Comparison of ENCODE assay signal across 14 cellular contexts in the genomic region with DNA sequence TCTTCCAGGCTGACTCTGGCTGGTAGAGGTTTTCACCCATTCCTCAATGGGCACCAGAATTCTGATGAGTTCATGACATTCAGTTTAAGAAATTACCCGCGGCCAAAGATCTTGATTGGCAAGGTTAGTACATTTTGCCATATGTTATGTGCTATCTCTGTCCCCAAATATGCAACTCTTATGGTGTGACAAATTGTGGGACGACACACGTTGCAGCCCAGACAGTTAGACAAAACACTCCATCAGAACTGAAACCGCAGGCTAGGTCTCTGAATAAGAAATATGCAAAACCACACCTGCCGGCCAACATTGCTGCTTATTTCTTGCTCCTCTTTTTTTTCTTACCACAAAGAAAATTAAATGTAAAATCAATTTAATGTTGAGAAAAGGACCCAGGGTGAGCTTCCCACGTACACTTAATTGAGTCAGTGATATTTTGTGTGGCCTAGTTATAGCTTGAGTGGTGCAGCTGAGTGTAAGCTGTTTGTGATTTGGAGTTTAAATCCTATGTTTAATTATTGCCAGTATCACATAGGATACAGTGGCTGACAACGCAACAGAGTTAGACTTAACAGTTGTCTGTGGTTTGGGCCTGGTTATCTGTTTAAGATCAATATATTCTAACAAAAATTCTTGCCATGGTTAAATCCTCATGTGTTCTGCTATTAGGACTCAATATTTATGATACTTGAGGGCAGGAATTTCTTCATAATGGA. TPM values are rescaled to one million over a fixed set of nuclear protein-coding genes. Genes with fewer than 3 reads are reported as not detected.
DNase-seq lines count a peak whose midpoint lies in the region; ATAC-seq, FAIRE-seq and TF ChIP-seq lines count a peak whose summit lies in the region.
"Had no signal": no experiment of that assay in that cellular context is flagged by ENCODE, and none has a peak within 500 bp of the region (broad histone marks: within the 10 kb centered on the region; RNA-seq: fewer than 3 reads in every experiment).

No MANE protein-coding gene starts in this region.

- no peaks in the 10 kb centered on the region for H3K9me3 ChIP-seq in GM12878 (replicated peaks; ENCODE audit: control insufficient read depth, insufficient read depth, low read length)
- H3K9me3 ChIP-seq in ovary = no peaks in the 10 kb centered on the region
- H3K9me3 ChIP-seq in WERI-Rb-1 (ENCODE audit: severe bottlenecking) = no peaks in the 10 kb centered on the region

- no peaks in the 10 kb centered on the region for H3K9me2 ChIP-seq in GM23338 (ENCODE audit: insufficient read depth)

- peaks cover 4% of the 10 kb centered on the region for H3K27me3 Mint-ChIP-seq in GM23338 (ENCODE audit: insufficient read depth, low read depth, poor library complexity)
- H3K27me3 Mint-ChIP-seq: stimulated activated naive CD8-positive, alpha-beta T cell treated with anti-CD3 and anti-CD28 coated beads, Interleukin-15, Interleukin-2, amounts not matched to agents 100 ng/mL and 50 ng/mL, for 24 hours had no signal

- no peaks in the 10 kb centered on the region for H3K36me3 Mint-ChIP-seq in GM23338 (ENCODE audit: low read depth)
- H3K36me3 Mint-ChIP-seq: brain; CD8-positive, alpha-beta memory T cell had no signal

- peaks cover 2% of the 10 kb centered on the region; the same call in 1 of the 3 replicates for H3K9me3 Mint-ChIP-seq in GM23338
- H3K9me3 Mint-ChIP-seq: stimulated activated naive CD8-positive, alpha-beta T cell treated with anti-CD3 and anti-CD28 coated beads, Interleukin-15, Interleukin-2, amounts not matched to agents 100 ng/mL and 50 ng/mL, for 24 hours had no signal

- H4K20me1 ChIP-seq in GM23338 (replicated peaks; ENCODE audit: insufficient read depth) = no peaks in the 10 kb centered on the region
- H4K20me1 ChIP-seq in GM12878 (ENCODE audit: control insufficient read depth, insufficient read depth) = no peaks in the 10 kb centered on the region

- WGBS in GM12878 (ENCODE audit: insufficient coverage, insufficient replicate concordance, low lambda C conversion rate, missing lambda C conversion rate) = 7% methylated on average over 8 of the region's 8 CpGs
- WGBS in ovary, 3 donors = 79 to 91% (median 86%) methylated on average over 8 of the region's 8 CpGs

- intact Hi-C loops in GM12878 (cut with micrococcal nuclease; ENCODE audit: unreplicated experiment) = loop anchor here (1.0 kb wide), 1 partner anchor 12 kb away; no protein-coding TSS in a partner anchor
- intact Hi-C loops in ovary (cut with DNase I) = no loop called here

- TF ChIP-seq CTCF in GM23338 (conservative IDR thresholded peaks at IDR 0.05; ENCODE audit: low read depth in 2 of 2) = no peak
- no peak for TF ChIP-seq CTCF in GM12878 (IDR thresholded peaks at IDR 0.05 in 2 of 3, conservative IDR thresholded peaks at IDR 0.05 in 1 of 3; ENCODE audit: control insufficient read depth in 2 of 3, extremely low read depth in 1 of 3, insufficient read depth in 1 of 3, low read depth in 3 of 3, low read length in 3 of 3)
- no peak for TF ChIP-seq CTCF in ovary (IDR thresholded peaks at IDR 0.05)
- no peak for TF ChIP-seq CTCF in WERI-Rb-1 (IDR thresholded peaks at IDR 0.05; ENCODE audit: low read depth, low read length)

- no peak overlapping the region for H3K27ac Mint-ChIP-seq in GM23338
- H3K27ac Mint-ChIP-seq: CD8-positive, alpha-beta memory T cell; stimulated activated naive CD8-positive, alpha-beta T cell treated with anti-CD3 and anti-CD28 coated beads, Interleukin-15, Interleukin-2, amounts not matched to agents 100 ng/mL and 50 ng/mL, for 24 hours had no signal

- CTCF ChIA-PET in GM12878 (lab: Yijun Ruan, JAX) = no interaction called here

- TF ChIP-seq POLR2A in GM12878 (IDR thresholded peaks at IDR 0.05; ENCODE audit: low read depth, low read length) (no peak), ovary (IDR thresholded peaks at IDR 0.05) (no peak)

- H3K36me3 ChIP-seq in GM23338 (ENCODE audit: insufficient read depth) (no peaks in the 10 kb centered on the region), GM12878 (ENCODE audit: control insufficient read depth in 2 of 2, insufficient read depth in 2 of 2, low read length in 1 of 2) (no peaks in the 10 kb centered on the region), ovary (no peaks in the 10 kb centered on the region), WERI-Rb-1 (no peaks in the 10 kb centered on the region)

- H3K79me2 ChIP-seq in GM23338 (replicated peaks; ENCODE audit: insufficient read depth) (no peaks in the 10 kb centered on the region), GM12878 (ENCODE audit: control insufficient read depth, insufficient read depth, low read length) (no peaks in the 10 kb centered on the region)

- no peak overlapping the region for H3K4me3 ChIP-seq in GM23338
- 0 out of 2 replicates have a peak overlapping the region, but pooled peaks have one; percentile 3 for H3K4me3 ChIP-seq in GM12878
- no peak overlapping the region for H3K4me3 ChIP-seq in ovary
- no peak overlapping the region for H3K4me3 ChIP-seq in WERI-Rb-1 (ENCODE audit: low read depth, low read length)

- no peak overlapping the region for H3K4me2 ChIP-seq in GM23338
- H3K4me2 ChIP-seq in GM12878 (ENCODE audit: control insufficient read depth, insufficient read depth) = peak overlapping the region; percentile 64

- H2AFZ ChIP-seq in GM23338 = 0 out of 2 replicates have a peak overlapping the region, but pooled peaks have one; percentile 56
- peak overlapping the region; percentile 1 for H2AFZ ChIP-seq in GM12878 (ENCODE audit: control insufficient read depth, low read depth, low read length)

- H3K27me3 ChIP-seq in GM23338 (ENCODE audit: insufficient read depth) = no peaks in the 10 kb centered on the region
- no peaks in the 10 kb centered on the region for H3K27me3 ChIP-seq in GM12878 (replicated peaks in 1 of 2; ENCODE audit: control insufficient read depth in 2 of 2, insufficient read depth in 2 of 2, low read length in 1 of 2)
- H3K27me3 ChIP-seq in ovary = no peaks in the 10 kb centered on the region
- no peaks in the 10 kb centered on the region for H3K27me3 ChIP-seq in WERI-Rb-1 (ENCODE audit: insufficient read depth, low read depth, severe bottlenecking)

- TF ChIP-seq EP300 in GM12878 (IDR thresholded peaks at IDR 0.05; ENCODE audit: borderline replicate concordance in 1 of 2, control insufficient read depth in 1 of 2, low read depth in 2 of 2, low read length in 2 of 2) = 0 out of 4 replicates have a peak, but pooled peaks of 1 of the 2 experiments have one; percentile 29
- TF ChIP-seq EP300 in ovary (IDR thresholded peaks at IDR 0.05) = no peak

- ATAC-seq in GM19023 (IDR thresholded peaks at IDR 0.05; ENCODE audit: unreplicated experiment) = peak; percentile 90
- no peak for ATAC-seq in GM23338
- peak; percentile 86 for ATAC-seq in HG03378 (IDR thresholded peaks at IDR 0.05; ENCODE audit: unreplicated experiment)
- peak; percentile 85 for ATAC-seq in GM12878

- H3K4me1 ChIP-seq in GM23338 (ENCODE audit: insufficient read depth) (no peaks in the 10 kb centered on the region), GM12878 (ENCODE audit: control insufficient read depth, insufficient read depth, low read length) (peaks cover 19% of the 10 kb centered on the region), ovary (ENCODE audit: insufficient read depth) (no peaks in the 10 kb centered on the region)

- H3K27ac ChIP-seq in GM23338 (ENCODE audit: low read depth) (no peak overlapping the region), GM12878 (ENCODE audit: control insufficient read depth, insufficient read depth) (no peak overlapping the region; the same call in 1 of the 2 replicates), ovary (no peak overlapping the region), WERI-Rb-1 (no peak overlapping the region)

- RAD21 ChIA-PET in GM12878 (lab: Charles Lee; ENCODE audit: unreplicated experiment) = no interaction called here

- DNase-seq in GM23338 (ENCODE audit: low spot score) = no peak
- DNase-seq in GM12878 (ENCODE audit: low read depth, low spot score) = peak; percentile 38
- DNase-seq in HPDE6-E6E7 (ENCODE audit: extremely low spot score) = no peak
- DNase-seq in ovary = no peak
- DNase-seq in WERI-Rb-1 = no peak
- DNase-seq in hepatic stellate cell (ENCODE audit: low spot score) = no peak
- DNase-seq: CD8-positive, alpha-beta memory T cell; KBM-7; NCI-H524 had no signal

- FAIRE-seq in GM12878 (lab: Jason Lieb, UNC) = peak; percentile 97

- SMC1A ChIA-PET in GM12878 (lab: Charles Lee; ENCODE audit: uncharacterized antibody, unreplicated experiment) = no interaction called here

- in situ Hi-C loops in GM12878 (cut with MboI) = no loop called here

- H3K9ac ChIP-seq in GM12878 (ENCODE audit: control insufficient read depth, insufficient read depth, low read length) = no peak overlapping the region

- no peak for TF ChIP-seq RAD21 in GM12878 (IDR thresholded peaks at IDR 0.05; ENCODE audit: insufficient read depth, low read depth, low read length)

- BruUV-seq in GM12878 (replicated peaks; lab: Mats Ljungman, UMichigan) = no TSS peak

- no peak overlapping the region for H3K4me3 Mint-ChIP-seq in GM23338
- H3K4me3 Mint-ChIP-seq: brain; CD8-positive, alpha-beta memory T cell; neural crest cell; stimulated activated naive CD8-positive, alpha-beta T cell treated with anti-CD3 and anti-CD28 coated beads, Interleukin-15, Interleukin-2, amounts not matched to agents 100 ng/mL and 50 ng/mL, for 24 hours had no signal

- H3F3A ChIP-seq in GM23338 (replicated peaks; ENCODE audit: low read depth) = no peaks in the 10 kb centered on the region

- POLR2A ChIA-PET in GM12878 (lab: Charles Lee) = interaction anchor here (1.0 kb wide), 1 partner anchor 10 kb away, joined by 3 read pairs; no protein-coding TSS in a partner anchor

- H3K4me1 Mint-ChIP-seq in GM23338 = no peaks in the 10 kb centered on the region
- H3K4me1 Mint-ChIP-seq: CD8-positive, alpha-beta memory T cell had no signal

RNA-seq across cellular contexts. Expression of a gene that starts 35.7 kb away (rescaled TPM):
- 34.1 and 49.8 TPM in 2 replicates for total RNA-seq in GM23338 (2014; rRNA removed; shearing (Covaris generic))
- polyA plus RNA-seq in GM23338 (2016; fragmentation: Nextera tagmentation; extraction: Ambion mirVana) (14.2 and 15.7 TPM in 2 replicates), GM12878 (2011; rRNA removed) (0.01 TPM in 1 of 2 replicates, not detected in the other), GM12878 (2014; fragmentation: Illumina TruSeq; extraction: Trizol) (0.07 and 0.13 TPM in 2 replicates), GM12878 (2014; fragmentation: Nextera tagmentation; extraction: Ambion mirVana) (not detected), GM12878 (2014; rRNA removed) (0.04 and 0.20 TPM in 2 replicates), GM12878 (2016; fragmentation: Nextera tagmentation; extraction: Ambion mirVana) (under 1 TPM; 0.19 to 0.28 TPM), ovary (100 to 1,000 TPM in 1 of 2 donors, 10 to 100 TPM in 1; 37.7 to 117 TPM)
- 0.71 and 0.79 TPM in 2 replicates for total RNA-seq in GM12878 (2013; cell fraction: nucleolus; rRNA removed)
- total RNA-seq in GM12878 (2014; rRNA removed) (under 0.01 and 0.11 TPM in 2 replicates), GM12878 (2014; rRNA removed; fragmentation: Illumina TruSeq; extraction: Trizol) (0.13 TPM in 1 of 2 replicates, not detected in the other), GM12878 (2021) (0.15 and 0.32 TPM in 2 replicates), ovary (10 to 100 TPM; 13.5 to 74.8 (median 41.8) TPM)
- 0.33 TPM for polyA plus RNA-seq in GM12878 (2011; ENCODE audit: low read depth)
- 0.07 and 0.13 TPM in 2 replicates for polyA plus RNA-seq in GM12878 (2011; cell fraction: cytosol; rRNA removed)
- polyA plus RNA-seq in GM12878 (2011; cell fraction: nucleus; rRNA removed) = 0.01 and 0.09 TPM in 2 replicates
- 0.25 and 0.42 TPM in 2 replicates for polyA plus RNA-seq in GM12878 (2012)
- polyA minus RNA-seq in GM12878 (2011; rRNA and poly(A)+ RNA removed) = 0.05 and 0.66 TPM in 2 replicates
- not detected in 2 replicates for polyA minus RNA-seq in GM12878 (2011; cell fraction: cytosol; rRNA and poly(A)+ RNA removed)
- 0.10 and 0.36 TPM in 2 replicates for polyA minus RNA-seq in GM12878 (2011; cell fraction: nucleus; rRNA and poly(A)+ RNA removed)
- total RNA-seq: CD8-positive, alpha-beta memory T cell had no signal
- polyA plus RNA-seq: CD8-positive, alpha-beta memory T cell had no signal

Comparison
In these comparisons a context has a peak if more than half of its experiments do, and no peak if none do; other contexts are left out.
1. RNA of a gene that starts 35.7 kb away (total RNA-seq): 34.1 to 49.8 TPM in GM23338 and 13.5 to 74.8 TPM in ovary; under 0.01 to 0.79 TPM in GM12878; every median in the first group is over 4 times any median in the second.